In the genomic region with DNA sequence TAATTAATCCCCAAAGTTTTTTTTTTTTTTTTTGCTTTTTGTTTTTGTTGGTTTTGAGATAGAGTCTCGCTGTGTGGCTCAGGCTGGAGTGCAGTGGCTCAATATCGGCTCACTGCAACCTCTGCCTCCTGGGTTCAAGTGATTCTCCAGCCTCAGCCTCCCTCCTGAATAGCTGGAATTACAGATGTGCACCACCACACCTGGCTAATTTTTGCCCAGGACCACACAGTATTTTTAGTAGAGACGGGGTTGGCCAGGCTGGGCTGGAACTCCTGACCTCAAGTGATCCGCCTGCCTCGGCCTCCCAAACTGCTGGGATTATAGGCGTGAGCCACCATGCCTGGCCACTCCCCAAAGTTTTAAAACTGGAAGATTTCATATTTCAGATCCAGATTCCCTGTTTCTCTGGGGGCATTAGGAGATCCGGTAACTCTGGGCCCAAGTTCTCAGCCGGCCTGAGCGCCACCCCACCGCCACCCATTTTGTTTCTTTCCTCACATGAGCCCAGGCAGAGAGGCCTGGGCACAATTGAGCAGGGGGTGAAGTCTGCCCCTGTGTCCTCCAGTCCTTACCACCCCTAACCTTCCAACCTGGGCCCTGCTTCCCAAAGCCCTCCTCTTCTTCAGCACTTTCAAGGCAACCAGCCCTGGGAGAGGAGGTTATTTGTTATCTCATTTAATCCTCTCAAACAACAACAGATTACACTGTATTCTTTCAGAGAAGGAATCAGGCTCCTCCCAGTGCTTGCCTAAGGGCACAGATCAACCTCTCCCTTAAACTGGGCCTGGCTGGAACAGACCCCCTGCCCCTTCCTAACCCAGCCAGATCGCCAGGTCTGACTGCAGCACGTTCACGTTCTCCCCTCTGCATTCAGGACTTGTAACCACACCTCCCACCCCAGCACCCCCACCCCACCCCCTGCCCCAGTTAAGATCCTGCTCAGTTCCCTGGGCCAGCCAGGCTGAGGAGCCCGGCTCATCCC, we compare ENCODE assay signal across 8 cellular contexts. TPM values are rescaled to one million over a fixed set of nuclear protein-coding genes. Genes with fewer than 3 reads are reported as not detected.
DNase-seq lines count a peak whose midpoint lies in the region; ATAC-seq, FAIRE-seq and TF ChIP-seq lines count a peak whose summit lies in the region.
"Had no signal": no experiment of that assay in that cellular context is flagged by ENCODE, and none has a peak within 500 bp of the region (broad histone marks: within the 10 kb centered on the region; RNA-seq: fewer than 3 reads in every experiment).

No MANE protein-coding gene starts in this region.

- H3K9me3 Mint-ChIP-seq in WTC11 = no peaks in the 10 kb centered on the region
- H3K9me3 Mint-ChIP-seq in stimulated activated effector memory CD8-positive, alpha-beta T cell treated with anti-CD3 and anti-CD28 coated beads, Interleukin-12 subunit alpha, Interleukin-12 subunit beta, amount 100 ng/mL, for 72 hours = no peaks in the 10 kb centered on the region

- H3K36me3 ChIP-seq in HAP-1 (replicated peaks) (peaks cover 7% of the 10 kb centered on the region), keratinocyte (ENCODE audit: control insufficient read depth in 2 of 2, extremely low read depth in 1 of 2, insufficient read depth in 2 of 2, low read length in 2 of 2) (peaks cover 0 to 9% of the 10 kb centered on the region in 2 experiments)

- no peaks in the 10 kb centered on the region for H3K27me3 Mint-ChIP-seq in WTC11 (ENCODE audit: low read depth)

- H4K20me1 ChIP-seq in keratinocyte (ENCODE audit: control insufficient read depth, extremely low read depth, insufficient read depth, low read length) = peaks cover 11% of the 10 kb centered on the region

- H3K9me3 ChIP-seq in HAP-1 (no peaks in the 10 kb centered on the region), keratinocyte (ENCODE audit: control insufficient read depth, low read depth, low read length) (no peaks in the 10 kb centered on the region)

- H3K9ac ChIP-seq in keratinocyte (ENCODE audit: control insufficient read depth, extremely low read depth, insufficient read depth, low read length) = peak overlapping the region; percentile 88

- in situ Hi-C loops in HAP-1 (cut with MboI; ENCODE audit: low sequenced_read_pairs) = no loop called here

- peaks cover 8% of the 10 kb centered on the region; the same call in 1 of the 2 replicates for H3K36me3 Mint-ChIP-seq in WTC11
- peaks cover 21% of the 10 kb centered on the region for H3K36me3 Mint-ChIP-seq in stimulated activated effector memory CD8-positive, alpha-beta T cell treated with anti-CD3 and anti-CD28 coated beads, Interleukin-12 subunit alpha, Interleukin-12 subunit beta, amount 100 ng/mL, for 72 hours

- H3K4me1 ChIP-seq in HAP-1 (peaks cover 30% of the 10 kb centered on the region), keratinocyte (ENCODE audit: control insufficient read depth, extremely low read depth, insufficient read depth, low read length) (peaks cover 37% of the 10 kb centered on the region)

- DNase-seq in HAP-1 (ENCODE audit: low spot score in 2 of 2) = peak; percentile 60 to 71
- DNase-seq in WTC11 (ENCODE audit: low spot score) = peak; percentile 44
- DNase-seq in keratinocyte (ENCODE audit: low read depth, low spot score) = no peak
- DNase-seq in stimulated activated effector memory CD8-positive, alpha-beta T cell treated with anti-CD3 and anti-CD28 coated beads, Interleukin-12 subunit alpha, Interleukin-12 subunit beta, amount 100 ng/mL, for 72 hours (ENCODE audit: low spot score in 2 of 2) = no peak
- no peak for DNase-seq in T-helper 9 cell
- DNase-seq in SW 1271 (lab: John Stamatoyannopoulos, UW) = no peak

- no peaks in the 10 kb centered on the region for H3K9me1 ChIP-seq in keratinocyte (ENCODE audit: control insufficient read depth, extremely low read depth, insufficient read depth, low read length)

- no peaks in the 10 kb centered on the region for H3K27me3 ChIP-seq in HAP-1 (ENCODE audit: low read depth)
- H3K27me3 ChIP-seq in keratinocyte (ENCODE audit: control insufficient read depth, extremely low read depth, insufficient read depth, low read length) = no peaks in the 10 kb centered on the region

- H3K4me2 ChIP-seq in keratinocyte (ENCODE audit: control insufficient read depth, extremely low read depth, insufficient read depth, low read depth, low read length) = peak overlapping the region; percentile 99

- peaks cover 62% of the 10 kb centered on the region for H3K4me1 Mint-ChIP-seq in WTC11
- H3K4me1 Mint-ChIP-seq in stimulated activated effector memory CD8-positive, alpha-beta T cell treated with anti-CD3 and anti-CD28 coated beads, Interleukin-12 subunit alpha, Interleukin-12 subunit beta, amount 100 ng/mL, for 72 hours = peaks cover 26% of the 10 kb centered on the region

- peak overlapping the region; percentile 29 for H3K4me3 Mint-ChIP-seq in WTC11
- peak overlapping the region; percentile 83 for H3K4me3 Mint-ChIP-seq in stimulated activated effector memory CD8-positive, alpha-beta T cell treated with anti-CD3 and anti-CD28 coated beads, Interleukin-12 subunit alpha, Interleukin-12 subunit beta, amount 100 ng/mL, for 72 hours

- peak; percentile 62 for FAIRE-seq in keratinocyte (lab: Jason Lieb, UNC)
- FAIRE-seq: GM12878 had no signal

- H3K27ac Mint-ChIP-seq in WTC11 = peak overlapping the region; percentile 99
- H3K27ac Mint-ChIP-seq in stimulated activated effector memory CD8-positive, alpha-beta T cell treated with anti-CD3 and anti-CD28 coated beads, Interleukin-12 subunit alpha, Interleukin-12 subunit beta, amount 100 ng/mL, for 72 hours = peak overlapping the region; percentile 93

- H2AFZ ChIP-seq in keratinocyte (ENCODE audit: control insufficient read depth, low read length) = peak overlapping the region; percentile 76

- peaks cover 29% of the 10 kb centered on the region for H3K79me2 ChIP-seq in keratinocyte (ENCODE audit: control insufficient read depth, insufficient read depth, low read length)

- peak overlapping the region; percentile 98 for H3K27ac ChIP-seq in keratinocyte (ENCODE audit: control insufficient read depth, insufficient read depth, low read length)

- dilution Hi-C loops in keratinocyte (cut with MboI; ENCODE audit: extremely low pct_ligation_motif_present, low sequenced_read_pairs) = no loop called here

- ATAC-seq in WTC11 (peak; percentile 55), GM21528 (IDR thresholded peaks at IDR 0.05; ENCODE audit: low FRiP score, unreplicated experiment) (no peak)
- no peak for ATAC-seq in stimulated activated effector memory CD8-positive, alpha-beta T cell treated with anti-CD3 and anti-CD28 coated beads, Interleukin-12 subunit alpha, Interleukin-12 subunit beta, amount 100 ng/mL, for 72 hours
- ATAC-seq: GM12878 had no signal

- TF ChIP-seq CTCF in WTC11 (IDR thresholded peaks at IDR 0.05) = no peak
- no peak for TF ChIP-seq CTCF in keratinocyte (optimal IDR thresholded peaks at IDR 0.05 in 1 of 3, IDR thresholded peaks at IDR 0.05 in 1 of 3, conservative IDR thresholded peaks at IDR 0.05 in 1 of 3; ENCODE audit: extremely low read depth in 1 of 3, insufficient read depth in 2 of 3, low read length in 3 of 3)

- H3K4me3 ChIP-seq in HAP-1 (no peak overlapping the region), keratinocyte (ENCODE audit: control insufficient read depth in 2 of 3, extremely low read depth in 1 of 3, insufficient read depth in 2 of 3, low read depth in 1 of 3, low read length in 3 of 3) (peak overlapping the region in 1 of 3 experiments; percentile 44)
- H3K4me3 ChIP-seq: GM12878 had no signal

- POLR2A ChIA-PET in WTC11 (lab: Charles Lee) = interaction anchor here (1.5 kb wide), 1 partner anchor 9 kb away, joined by 5 read pairs; no protein-coding TSS in a partner anchor

- CTCF ChIA-PET in WTC11 (lab: Charles Lee) = interaction anchor here (1.4 kb wide), 1 partner anchor 267 kb away, joined by 5 read pairs; no protein-coding TSS in a partner anchor

TF ChIP-seq in WTC11, 78 proteins besides CTCF, POLR2A, EP300 and RAD21 (continues in another document):
- no peak for TF ChIP-seq IRF2 (CRISPR knock-in tag; IDR thresholded peaks at IDR 0.05; ENCODE audit: borderline replicate concordance, low read depth)
- TF ChIP-seq RELA (CRISPR knock-in tag; IDR thresholded peaks at IDR 0.05; ENCODE audit: borderline replicate concordance) = no peak

RNA-seq across cellular contexts. Expression of gene CSNK1E, which starts 1.9 kb away (rescaled TPM):
- total RNA-seq in WTC11 (2021) = 262 to 271 TPM (median 265 TPM) in 3 replicates
- polyA plus RNA-seq in keratinocyte = 168 to 229 TPM (median 198 TPM) in 3 replicates
- polyA plus RNA-seq in keratinocyte (2011; ENCODE audit: low read depth) = 103 TPM
- polyA plus RNA-seq in keratinocyte (2011; cell fraction: cytosol; rRNA removed) = 156 and 222 TPM in 2 replicates
- polyA plus RNA-seq in keratinocyte (2011; cell fraction: nucleus; rRNA removed) = 405 and 521 TPM in 2 replicates
- 138 and 148 TPM in 2 replicates for polyA plus RNA-seq in keratinocyte (2012; ENCODE audit: low replicate concordance)
- 186 to 256 TPM (median 187 TPM) in 3 replicates for polyA minus RNA-seq in keratinocyte
- polyA minus RNA-seq in keratinocyte (2011; cell fraction: cytosol; rRNA and poly(A)+ RNA removed) = 182 TPM
- 122 and 125 TPM in 2 replicates for polyA minus RNA-seq in keratinocyte (2011; cell fraction: nucleus; rRNA and poly(A)+ RNA removed)

RNA-seq across cellular contexts. Expression of gene TMEM184B, which starts 46.3 kb away (rescaled TPM):
- total RNA-seq in WTC11 (2021) = 85.9 to 89.7 TPM (median 88.1 TPM) in 3 replicates
- polyA plus RNA-seq in keratinocyte = 12.8 to 47.3 TPM (median 18.8 TPM) in 3 replicates
- polyA plus RNA-seq in keratinocyte (2011; ENCODE audit: low read depth) = 3.8 TPM
- polyA plus RNA-seq in keratinocyte (2011; cell fraction: cytosol; rRNA removed) = 25.0 and 37.5 TPM in 2 replicates
- polyA plus RNA-seq in keratinocyte (2011; cell fraction: nucleus; rRNA removed) = 52.2 and 66.1 TPM in 2 replicates
- polyA plus RNA-seq in keratinocyte (2012; ENCODE audit: low replicate concordance) = 27.6 and 57.4 TPM in 2 replicates
- polyA minus RNA-seq in keratinocyte = 25.2 to 78.0 TPM (median 29.0 TPM) in 3 replicates
- 72.3 TPM for polyA minus RNA-seq in keratinocyte (2011; cell fraction: cytosol; rRNA and poly(A)+ RNA removed)
- polyA minus RNA-seq in keratinocyte (2011; cell fraction: nucleus; rRNA and poly(A)+ RNA removed) = 35.3 and 44.1 TPM in 2 replicates

Comparison
In these comparisons a context has a peak if more than half of its experiments do, and no peak if none do; other contexts are left out.
1. DNase-seq: peak in HAP-1 (2 of 2) and WTC11 (single experiment); none in keratinocyte (single experiment), stimulated activated effector memory CD8-positive, alpha-beta T cell treated with anti-CD3 and anti-CD28 coated beads, Interleukin-12 subunit alpha, Interleukin-12 subunit beta, amount 100 ng/mL, for 72 hours (0 of 2), T-helper 9 cell (single experiment) and SW 1271 (0 of 2).